In genomic region chr20:52469143-52469542, GRCh38 we compare ENCODE assay signal across 19 cellular contexts.
DNase-seq lines count a peak whose midpoint lies in the region; ATAC-seq and TF ChIP-seq lines count a peak whose summit lies in the region.
"Had no signal": no experiment of that assay in that cellular context is flagged by ENCODE, and none has a peak within 500 bp of the region (broad histone marks: within the 10 kb centered on the region; RNA-seq: fewer than 3 reads in every experiment).

No MANE protein-coding gene starts in this region.

- H3K9me3 ChIP-seq in SK-N-SH = no peaks in the 10 kb centered on the region
- no peaks in the 10 kb centered on the region for H3K9me3 ChIP-seq in RWPE2 (ENCODE audit: severe bottlenecking)
- H3K9me3 ChIP-seq: BLaER1 had no signal

- ATAC-seq in SK-N-SH treated with all-trans-retinoic acid at 6 μM for 48 hours = no peak
- ATAC-seq in RWPE2 (ENCODE audit: low read depth) = peak; percentile 67
- ATAC-seq: Panc1 had no signal

- H3F3A ChIP-seq in SK-N-SH (replicated peaks; ENCODE audit: insufficient read depth) = no peaks in the 10 kb centered on the region

- H3K27me3 ChIP-seq in SK-N-SH (ENCODE audit: insufficient read depth) (no peaks in the 10 kb centered on the region), RWPE2 (ENCODE audit: insufficient read depth, poor library complexity, severe bottlenecking) (no peaks in the 10 kb centered on the region)
- H3K27me3 ChIP-seq: BLaER1 had no signal

- DNase-seq in SK-N-SH (no peak), RWPE2 (ENCODE audit: low spot score) (no peak), kidney tubule cell (ENCODE audit: low spot score) (peak; percentile 34), pons (ENCODE audit: low spot score) (peak; percentile 4), AG20443 (ENCODE audit: low spot score) (no peak), DMS53 (lab: John Stamatoyannopoulos, UW) (no peak), OCI-M1 (lab: John Stamatoyannopoulos, UW) (no peak)
- DNase-seq: 8988T; CD8-positive, alpha-beta memory T cell; HFFc6; NCI-H1105 treated with DMSO at 0.1 percent for 48 hours; NCI-H187; NCI-H2171; NCI-H446 treated with DMSO at 0.1 percent for 48 hours; NCI-H748 treated with DMSO at 0.1 percent for 48 hours; SHP77 had no signal

- CTCF ChIA-PET in SK-N-SH (lab: Yijun Ruan, JAX) = interaction anchor here (1.4 kb wide), 1 partner anchor 9 kb away, joined by 3 read pairs; no protein-coding TSS in a partner anchor

- H3K9ac ChIP-seq in SK-N-SH = no peak overlapping the region
- H3K9ac ChIP-seq: BLaER1 had no signal

- 48% methylated on average over 8 of the region's 8 CpGs for WGBS in SK-N-SH (ENCODE audit: low lambda C conversion rate)

- H3K4me3 ChIP-seq in SK-N-SH (ENCODE audit: low read depth in 2 of 2, low read length in 1 of 2) (no peak overlapping the region), RWPE2 (ENCODE audit: severe bottlenecking) (no peak overlapping the region)
- H3K4me3 ChIP-seq: BLaER1 had no signal

- TF ChIP-seq RAD21 in SK-N-SH (IDR thresholded peaks at IDR 0.05; ENCODE audit: low read length) = no peak

- H3K4me2 ChIP-seq in SK-N-SH = no peak overlapping the region
- H3K4me2 ChIP-seq: BLaER1 had no signal

- H3K4me1 ChIP-seq in SK-N-SH (ENCODE audit: control insufficient read depth in 1 of 2, insufficient read depth in 2 of 2, low read depth in 1 of 2, low read length in 1 of 2) (no peaks in the 10 kb centered on the region; a peak in 1 of 4 replicates), RWPE2 (ENCODE audit: insufficient read depth, poor library complexity, severe bottlenecking) (no peaks in the 10 kb centered on the region)
- H3K4me1 ChIP-seq: BLaER1 had no signal

- no peaks in the 10 kb centered on the region for H3K79me2 ChIP-seq in SK-N-SH (ENCODE audit: insufficient read depth)

- no peak overlapping the region for H2AFZ ChIP-seq in SK-N-SH (ENCODE audit: low read depth)

- H3K9me2 ChIP-seq in SK-N-SH = no peaks in the 10 kb centered on the region

- no peaks in the 10 kb centered on the region for H4K20me1 ChIP-seq in SK-N-SH (ENCODE audit: insufficient read depth)
- H4K20me1 ChIP-seq: BLaER1 had no signal

- POLR2A ChIA-PET in SK-N-SH (lab: Yijun Ruan, JAX) = no interaction called here

- TF ChIP-seq CTCF in SK-N-SH (IDR thresholded peaks at IDR 0.05) = 0 out of 2 replicates have a peak, but pooled peaks have one; percentile 11
- peak; percentile 40 for TF ChIP-seq CTCF in RWPE2 (IDR thresholded peaks at IDR 0.05; ENCODE audit: poor library complexity, severe bottlenecking)

- H3K27ac ChIP-seq in SK-N-SH (ENCODE audit: low read depth in 2 of 2, low read length in 1 of 2) (no peak overlapping the region), RWPE2 (ENCODE audit: poor library complexity, severe bottlenecking) (no peak overlapping the region)
- H3K27ac ChIP-seq: BLaER1 had no signal

- H3K36me3 ChIP-seq in SK-N-SH (replicated peaks in 1 of 2; ENCODE audit: control insufficient read depth in 1 of 2, insufficient read depth in 2 of 2, low read length in 1 of 2) = no peaks in the 10 kb centered on the region
- H3K36me3 ChIP-seq in RWPE2 (ENCODE audit: low read depth) = no peaks in the 10 kb centered on the region
- H3K36me3 ChIP-seq: BLaER1 had no signal

- no peak for TF ChIP-seq EP300 in SK-N-SH (IDR thresholded peaks at IDR 0.05; ENCODE audit: borderline replicate concordance in 1 of 2, low read depth in 1 of 2, low read length in 1 of 2)

TF ChIP-seq in SK-N-SH, 30 proteins besides CTCF, POLR2A, EP300 and RAD21:
- no peak for TF ChIP-seq YY1 (IDR thresholded peaks at IDR 0.05; ENCODE audit: low read depth)

TF ChIP-seq in SK-N-SH treated with all-trans-retinoic acid at 6 μM for 48 hours, 23 proteins besides CTCF, POLR2A, EP300 and RAD21:
- no peak for TF ChIP-seq TCF4 (CRISPR knock-in tag; IDR thresholded peaks at IDR 0.05; ENCODE audit: borderline replicate concordance)
- TF ChIP-seq ZC3H10 (CRISPR knock-in tag; IDR thresholded peaks at IDR 0.05) = no peak
- no peak for TF ChIP-seq ZNF8 (CRISPR knock-in tag; IDR thresholded peaks at IDR 0.05)
- no peak for TF ChIP-seq ARNTL (CRISPR knock-in tag; IDR thresholded peaks at IDR 0.05; ENCODE audit: borderline replicate concordance, low read depth)

Comparison
In these comparisons a context has a peak if more than half of its experiments do, and no peak if none do; other contexts are left out.
1. DNase-seq: peak in kidney tubule cell (single experiment) and pons (single experiment); none in SK-N-SH (single experiment), RWPE2 (single experiment), AG20443 (single experiment), DMS53 (single experiment) and OCI-M1 (single experiment).